ENCODE assay signal across 26 cellular contexts in the genomic region with DNA sequence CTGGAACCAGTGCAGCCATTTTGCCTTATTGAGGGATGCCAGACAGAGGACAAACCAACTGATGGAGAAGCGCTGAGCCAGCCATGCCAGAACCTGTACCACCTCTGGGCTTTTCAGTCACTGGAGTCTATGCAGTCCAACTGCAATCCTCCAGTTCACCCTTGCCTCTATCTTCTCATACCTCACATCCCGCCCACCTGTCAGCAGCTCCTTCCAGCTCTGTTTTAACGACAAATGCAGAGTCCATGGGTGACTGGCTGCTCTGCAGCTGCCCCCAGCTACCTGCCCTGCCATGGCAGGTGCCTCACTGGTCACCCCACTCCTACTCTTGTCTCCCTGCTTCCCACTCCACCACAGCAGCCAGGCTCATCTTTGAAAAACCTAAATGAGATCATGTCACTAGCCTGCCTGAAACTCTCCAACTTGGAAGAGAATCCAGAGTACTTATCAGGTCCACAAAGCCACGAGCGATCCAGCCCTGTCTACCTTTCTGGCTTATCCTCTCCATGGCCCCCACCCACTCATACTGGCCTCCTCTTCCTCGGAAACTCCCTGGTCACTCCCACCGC. TPM values are rescaled to one million over a fixed set of nuclear protein-coding genes. Genes with fewer than 3 reads are reported as not detected.
DNase-seq lines count a peak whose midpoint lies in the region; ATAC-seq and TF ChIP-seq lines count a peak whose summit lies in the region.
"Had no signal": no experiment of that assay in that cellular context is flagged by ENCODE, and none has a peak within 500 bp of the region (broad histone marks: within the 10 kb centered on the region; RNA-seq: fewer than 3 reads in every experiment).

No MANE protein-coding gene starts in this region.

- no peaks in the 10 kb centered on the region for H3K9me3 ChIP-seq in upper lobe of right lung
- H3K9me3 ChIP-seq: Caco-2 had no signal

- no peak overlapping the region for H3K4me3 ChIP-seq in upper lobe of right lung
- H3K4me3 ChIP-seq: GM12878, K562 had no signal

- H3K36me3 ChIP-seq in upper lobe of right lung: no peaks in the 10 kb centered on the region

- H3K4me1 Mint-ChIP-seq in CD14-positive monocyte: no peaks in the 10 kb centered on the region

- no peak overlapping the region for H3K27ac Mint-ChIP-seq in CD14-positive monocyte

- H3K36me3 Mint-ChIP-seq in CD14-positive monocyte: no peaks in the 10 kb centered on the region
- H3K36me3 Mint-ChIP-seq: CD8-positive, alpha-beta T cell had no signal

- H3K27me3 ChIP-seq in upper lobe of right lung: no peaks in the 10 kb centered on the region

- peak; percentile 49 for DNase-seq in activated CD8-positive, alpha-beta memory T cell treated with anti-CD3 and anti-CD28 coated beads, Interleukin-2, amount 50 U/mL, for 48 hours
- no peak for DNase-seq in activated CD8-positive, alpha-beta memory T cell treated with anti-CD3 and anti-CD28 coated beads, Interleukin-2, amount 50 U/mL, for 4 hours
- DNase-seq in D341Med (ENCODE audit: low spot score): peak; percentile 3
- peak; percentile 22 for DNase-seq in ecto neural progenitor cell (ENCODE audit: low spot score)
- DNase-seq in upper lobe of right lung: peak; percentile 39
- no peak for DNase-seq in stimulated activated CD4-positive, alpha-beta T cell treated with anti-CD3 and anti-CD28 coated beads, Interleukin-2, amount 100 ng/mL, for 24 hours
- DNase-seq in CD14-positive monocyte (ENCODE audit: low spot score): no peak
- DNase-seq: AML-193; C1 segment of cervical spinal cord; CD8-positive, alpha-beta T cell; DMS 273 treated with DMSO at 0.1 percent for 48 hours; DMS79; EL; GDM1; NCI-H1092 treated with DMSO at 0.1 percent for 48 hours; NCI-H1436; NCI-H187; NCI-H2081 treated with DMSO at 0.1 percent for 48 hours; NCI-H2171; NCI-H226; NCI-H510A had no signal

- peaks cover 0 to 5% (median 0%) of the 10 kb centered on the region in 7 donors for H3K9me3 Mint-ChIP-seq in CD14-positive monocyte
- H3K9me3 Mint-ChIP-seq: CD8-positive, alpha-beta T cell had no signal

- intact Hi-C loops in upper lobe of right lung (cut with DNase I) (no loop called here), CD14-positive monocyte (cut with micrococcal nuclease) (no loop called here)

- peaks cover 3 to 9% (median 7%) of the 10 kb centered on the region in 3 donors for H3K27me3 Mint-ChIP-seq in CD14-positive monocyte (ENCODE audit: low read depth in 3 of 3)

- no peaks in the 10 kb centered on the region for H3K4me1 ChIP-seq in upper lobe of right lung
- H3K4me1 ChIP-seq: Caco-2 had no signal

- TF ChIP-seq CTCF in upper lobe of right lung (IDR thresholded peaks at IDR 0.05) (no peak), CD14-positive monocyte (IDR thresholded peaks at IDR 0.05) (no peak)

- no peak overlapping the region for H3K4me3 Mint-ChIP-seq in CD14-positive monocyte
- H3K4me3 Mint-ChIP-seq: CD8-positive, alpha-beta T cell had no signal

- no peak overlapping the region for H3K27ac ChIP-seq in upper lobe of right lung

- ATAC-seq in upper lobe of right lung: no peak
- ATAC-seq: GM12878, K562 had no signal

RNA-seq across cellular contexts. Expression of a gene that starts 14.0 kb away (rescaled TPM):
- total RNA-seq in upper lobe of right lung: 0.98 TPM
- polyA plus RNA-seq in CD14-positive monocyte: under 1 TPM in 1 of 2 donors, not detected in 1; 0.45 TPM
- total RNA-seq: GM12878, M059J had no signal

RNA-seq across cellular contexts. Expression of a gene that starts 35.0 kb away (rescaled TPM):
- total RNA-seq in upper lobe of right lung: not detected
- not detected for polyA plus RNA-seq in CD14-positive monocyte
- total RNA-seq: A172; Caco-2; CD8-positive, alpha-beta T cell; GM12878; K562; M059J had no signal
- polyA plus RNA-seq: GM12878, K562 had no signal

RNA-seq across cellular contexts. Expression of a gene that starts 48.1 kb away (rescaled TPM):
- total RNA-seq in upper lobe of right lung: 7.1 TPM
- not detected for polyA plus RNA-seq in CD14-positive monocyte
- total RNA-seq: Caco-2 had no signal
- polyA plus RNA-seq: K562 had no signal

Comparison
In these comparisons a context has a peak if more than half of its experiments do, and no peak if none do; other contexts are left out.
1. DNase-seq: peak in activated CD8-positive, alpha-beta memory T cell treated with anti-CD3 and anti-CD28 coated beads, Interleukin-2, amount 50 U/mL, for 48 hours (single experiment), D341Med (single experiment), ecto neural progenitor cell (single experiment) and upper lobe of right lung (single experiment); none in activated CD8-positive, alpha-beta memory T cell treated with anti-CD3 and anti-CD28 coated beads, Interleukin-2, amount 50 U/mL, for 4 hours (single experiment), stimulated activated CD4-positive, alpha-beta T cell treated with anti-CD3 and anti-CD28 coated beads, Interleukin-2, amount 100 ng/mL, for 24 hours (0 of 2) and CD14-positive monocyte (single experiment).